ENCODE assay signal across 9 cellular contexts in genomic region chr5:61658592-61659008, GRCh38.
A peak's percentile ranks its signal among the peaks of the same experiment; 100 is the strongest.
DNase-seq lines count a peak whose midpoint lies in the region; ATAC-seq and TF ChIP-seq lines count a peak whose summit lies in the region.
"Had no signal": no experiment of that assay in that cellular context is flagged by ENCODE, and none has a peak within 500 bp of the region (broad histone marks: within the 10 kb centered on the region; RNA-seq: fewer than 3 reads in every experiment).

No MANE protein-coding gene starts in this region.

- ATAC-seq in activated T-cell treated with anti-CD3 and anti-CD28 coated beads, Interleukin-2, amount 50 U/mL, for 4 hours = peak; percentile 75 to 87

- no peak for TF ChIP-seq EP300 in stomach (IDR thresholded peaks at IDR 0.05)

- H3K27me3 ChIP-seq in HUES64 (ENCODE audit: insufficient read depth, low read length) (peaks cover 8% of the 10 kb centered on the region; the same call in 1 of the 2 replicates), OCI-LY3 (ENCODE audit: low read depth, low read length) (no peaks in the 10 kb centered on the region), stomach (peaks cover 0 to 4% (median 0%) of the 10 kb centered on the region in 3 donors)

- H3K9me3 Mint-ChIP-seq in activated T-cell treated with anti-CD3 and anti-CD28 coated beads, Interleukin-2, amount 50 U/mL, for 4 hours = no peaks in the 10 kb centered on the region
- H3K9me3 Mint-ChIP-seq in neural crest cell = no peaks in the 10 kb centered on the region

- H3K4me2 ChIP-seq in OCI-LY3 (ENCODE audit: low read length) = no peak overlapping the region

- peak; percentile 64 for DNase-seq in COLO668 (lab: John Stamatoyannopoulos, UW; ENCODE audit: unreplicated experiment)
- peak; percentile 75 for DNase-seq in GM20000 (ENCODE audit: low spot score)
- peak; percentile 85 for DNase-seq in activated T-cell treated with anti-CD3 and anti-CD28 coated beads, Interleukin-2, amount 50 U/mL, for 4 hours
- peak; percentile 83 for DNase-seq in fibroblast of pulmonary artery (ENCODE audit: low read depth)
- DNase-seq in neural crest cell (ENCODE audit: low read depth, low spot score) = peak; percentile 92
- DNase-seq in stomach = peak; percentile 89

- H3K36me3 Mint-ChIP-seq in activated T-cell treated with anti-CD3 and anti-CD28 coated beads, Interleukin-2, amount 50 U/mL, for 4 hours (ENCODE audit: insufficient read depth) = no peaks in the 10 kb centered on the region
- H3K36me3 Mint-ChIP-seq in neural crest cell (ENCODE audit: low read depth) = no peaks in the 10 kb centered on the region
- H3K36me3 Mint-ChIP-seq: activated naive CD8-positive, alpha-beta T cell had no signal

- H3K4me1 Mint-ChIP-seq in activated T-cell treated with anti-CD3 and anti-CD28 coated beads, Interleukin-2, amount 50 U/mL, for 4 hours (ENCODE audit: low read depth) = no peaks in the 10 kb centered on the region
- H3K4me1 Mint-ChIP-seq in neural crest cell = peaks cover 53% of the 10 kb centered on the region

- no peaks in the 10 kb centered on the region for H3K79me2 ChIP-seq in OCI-LY3 (ENCODE audit: low read length)

- no peaks in the 10 kb centered on the region for H4K20me1 ChIP-seq in OCI-LY3 (ENCODE audit: insufficient read depth, low read length)

- H3K4me3 Mint-ChIP-seq in activated T-cell treated with anti-CD3 and anti-CD28 coated beads, Interleukin-2, amount 50 U/mL, for 4 hours = no peak overlapping the region
- no peak overlapping the region for H3K4me3 Mint-ChIP-seq in neural crest cell
- H3K4me3 Mint-ChIP-seq: activated naive CD8-positive, alpha-beta T cell had no signal

- no peaks in the 10 kb centered on the region for H3K36me3 ChIP-seq in HUES64 (ENCODE audit: insufficient read depth, low read length)
- no peaks in the 10 kb centered on the region for H3K36me3 ChIP-seq in OCI-LY3 (replicated peaks; ENCODE audit: low read depth, low read length)
- no peaks in the 10 kb centered on the region for H3K36me3 ChIP-seq in stomach

- peaks cover 12% of the 10 kb centered on the region for H3K27me3 Mint-ChIP-seq in activated T-cell treated with anti-CD3 and anti-CD28 coated beads, Interleukin-2, amount 50 U/mL, for 4 hours (ENCODE audit: low read depth)
- H3K27me3 Mint-ChIP-seq in neural crest cell (ENCODE audit: low read depth) = no peaks in the 10 kb centered on the region

- H3K27ac ChIP-seq in HUES64 (ENCODE audit: low read depth, low read length) = no peak overlapping the region; the same call in 1 of the 2 replicates
- no peak overlapping the region for H3K27ac ChIP-seq in OCI-LY3 (ENCODE audit: low read length)
- peak overlapping the region in 3 of 5 donors; percentile 6 to 48 (median 7) for H3K27ac ChIP-seq in stomach

- H3K4me1 ChIP-seq in HUES64 (ENCODE audit: insufficient read depth, low read length) (peaks cover 13% of the 10 kb centered on the region), OCI-LY3 (ENCODE audit: low read length) (no peaks in the 10 kb centered on the region), stomach (peaks cover 0 to 9% (median 2%) of the 10 kb centered on the region in 4 donors)

- no peak overlapping the region for H2AFZ ChIP-seq in OCI-LY3 (ENCODE audit: low read depth, low read length)

- no peak for TF ChIP-seq POLR2A in stomach (IDR thresholded peaks at IDR 0.05)

- H3K27ac Mint-ChIP-seq in neural crest cell (ENCODE audit: unreplicated experiment) = no peak overlapping the region
- H3K27ac Mint-ChIP-seq: activated naive CD8-positive, alpha-beta T cell had no signal

- WGBS in HUES64 = 40% methylated on average over 9 of the region's 9 CpGs
- WGBS in stomach, 5 donors = 24 to 33% (median 29%) methylated on average over 9 of the region's 9 CpGs

- H3K4me3 ChIP-seq in HUES64 (ENCODE audit: low read length) (peak overlapping the region; percentile 22; the same call in 1 of the 2 replicates), OCI-LY3 (ENCODE audit: low read length) (no peak overlapping the region), fibroblast of pulmonary artery (replicated peaks; ENCODE audit: low read depth, low read length) (no peak overlapping the region), stomach (peak overlapping the region in 3 of 4 donors; percentile 19 to 37 (median 32))

- peak; percentile 85 for TF ChIP-seq CTCF in GM20000 (IDR thresholded peaks at IDR 0.05; ENCODE audit: extremely low read depth, missing control alignments)
- peak; percentile 75 for TF ChIP-seq CTCF in OCI-LY3 (IDR thresholded peaks at IDR 0.05; ENCODE audit: low read depth, low read length)
- TF ChIP-seq CTCF in fibroblast of pulmonary artery (IDR thresholded peaks at IDR 0.05; ENCODE audit: low read length, missing control alignments) = peak; percentile 97
- TF ChIP-seq CTCF in neural crest cell (conservative IDR thresholded peaks at IDR 0.05) = peak; percentile 96
- peak in 6 of 7 experiments; percentile 85 to 95 (median 92) for TF ChIP-seq CTCF in stomach (IDR thresholded peaks at IDR 0.05)

- intact Hi-C loops in stomach (cut with DNase I; ENCODE audit: low total_unique reads) = no loop called here

- no peaks in the 10 kb centered on the region for H3K9me3 ChIP-seq in HUES64 (ENCODE audit: insufficient read depth, low read depth, low read length)
- no peaks in the 10 kb centered on the region for H3K9me3 ChIP-seq in OCI-LY3 (ENCODE audit: insufficient read depth, low read length)
- H3K9me3 ChIP-seq in stomach = no peaks in the 10 kb centered on the region

- H3K9ac ChIP-seq in HUES64 (ENCODE audit: low read depth, low read length) (no peak overlapping the region), OCI-LY3 (ENCODE audit: low read length) (no peak overlapping the region)

Comparison
In these comparisons a context has a peak if more than half of its experiments do, and no peak if none do; other contexts are left out.
1. H3K27ac ChIP-seq: peak in stomach (3 of 5); none in HUES64 (single experiment) and OCI-LY3 (single experiment).
2. H3K4me3 ChIP-seq: peak in HUES64 (single experiment) and stomach (3 of 4); none in OCI-LY3 (single experiment) and fibroblast of pulmonary artery (single experiment).
3. Peak in every context shown above with its lines, with median percentiles within 50 percentile points of each other: DNase-seq and CTCF ChIP-seq.